ENCODE assay signal across 23 cellular contexts in the genomic region with DNA sequence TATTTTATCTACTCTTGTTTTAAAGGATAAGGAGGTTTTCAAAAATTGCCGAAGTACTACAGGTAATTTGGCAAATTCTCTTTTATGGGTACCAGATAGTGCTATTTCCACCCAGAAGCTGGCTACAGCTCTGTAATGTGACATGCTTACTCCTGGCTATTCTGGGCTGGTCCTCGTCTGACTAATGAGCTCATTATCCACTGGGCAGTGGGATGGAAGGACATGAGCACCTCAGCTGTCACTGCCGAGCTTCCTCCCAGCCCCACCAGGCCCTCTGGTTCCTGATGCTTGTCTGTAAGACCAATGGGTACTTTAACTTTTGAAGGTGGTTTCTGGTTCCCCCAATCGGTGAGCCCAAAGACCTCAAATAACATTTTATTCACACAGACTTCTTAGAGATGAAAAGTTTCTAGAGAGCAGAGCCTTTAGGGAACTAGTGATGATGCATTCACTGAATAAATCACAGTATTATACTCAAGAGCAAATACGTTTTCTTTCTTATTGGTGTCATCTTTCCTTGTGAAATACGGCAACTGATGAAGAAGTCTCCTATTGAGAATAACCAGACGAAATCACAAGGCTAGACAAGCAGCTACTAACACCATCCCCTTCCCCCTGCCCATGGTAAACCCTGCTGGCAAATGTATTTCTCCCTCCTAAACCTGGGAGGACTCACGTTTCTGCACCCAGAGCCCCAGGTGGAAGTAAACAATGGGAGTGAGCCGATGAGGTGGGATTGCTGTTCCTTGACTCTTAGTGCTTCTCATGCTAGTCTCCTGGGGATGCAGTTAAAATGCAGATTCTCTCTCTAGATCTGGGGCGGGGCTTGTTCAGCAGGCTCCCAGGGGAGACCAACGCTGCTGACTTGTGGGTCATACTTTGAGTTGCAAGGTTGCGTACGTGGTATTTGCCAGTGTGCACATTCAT.
DNase-seq lines count a peak whose midpoint lies in the region; TF ChIP-seq lines count a peak whose summit lies in the region.
"Had no signal": no experiment of that assay in that cellular context is flagged by ENCODE, and none has a peak within 500 bp of the region (broad histone marks: within the 10 kb centered on the region; RNA-seq: fewer than 3 reads in every experiment).

No MANE protein-coding gene starts in this region.

- TF ChIP-seq POLR2A in testis (IDR thresholded peaks at IDR 0.05): no peak

- 53 to 64% methylated on average over 12 to 13 of the region's 13 CpGs for WGBS in testis, 2 donors

- no peaks in the 10 kb centered on the region for H3K27me3 ChIP-seq in testis
- H3K27me3 ChIP-seq: adrenal gland, cardiac muscle cell had no signal

- intact Hi-C loops in testis (cut with DNase I; ENCODE audit: low total_unique reads): loop anchor here (10.0 kb wide), 1 partner anchor 74 kb away; no protein-coding TSS in a partner anchor

- no peaks in the 10 kb centered on the region for H3K9me3 ChIP-seq in testis
- H3K9me3 ChIP-seq: adrenal gland, spleen had no signal

- H3K27ac ChIP-seq in coronary artery (peak overlapping the region; percentile 15 to 81), testis (peak overlapping the region; percentile 61 to 86)
- H3K27ac ChIP-seq: cardiac muscle cell, epithelial cell of prostate, spleen had no signal

- POLR2A ChIA-PET in HEK293T (lab: Yijun Ruan, JAX): no interaction called here

- H3K36me3 ChIP-seq in testis (ENCODE audit: low read depth, missing control alignments): no peaks in the 10 kb centered on the region
- H3K36me3 ChIP-seq: adrenal gland, cardiac muscle cell, spleen had no signal

- peak; percentile 19 for DNase-seq in LHCN-M2 (ENCODE audit: low read depth)
- no peak for DNase-seq in coronary artery (ENCODE audit: low spot score)
- DNase-seq in iPS-NIHi11 (ENCODE audit: low spot score): peak; percentile 42
- no peak for DNase-seq in testis
- no peak for DNase-seq in SKM-1 treated with dmso at 0.1 percent for 144 hours (lab: John Stamatoyannopoulos, UW; ENCODE audit: unreplicated experiment)
- no peak for DNase-seq in HEK293T (ENCODE audit: extremely low spot score)
- DNase-seq in stimulated activated CD4-positive, alpha-beta T cell treated with anti-CD3 and anti-CD28 coated beads, Interleukin-12 subunit alpha, Interleukin-12 subunit beta, amount 100 ng/mL, for 4 hours: no peak
- DNase-seq: activated CD4-positive, alpha-beta T cell treated with anti-CD3 and anti-CD28 coated beads, Interleukin-2, amount 10 ng/mL, durations not matched to agents 24 days and 14 days; activated CD8-positive, alpha-beta memory T cell treated with anti-CD3 and anti-CD28 coated beads, Interleukin-2, amount 50 U/mL, for 48 hours; activated effector memory CD4-positive, alpha-beta T cell treated with anti-CD3 and anti-CD28 coated beads, Interleukin-2, amount 50 U/mL, for 16 hours; CD8-positive, alpha-beta memory T cell; DMS79 treated with DMSO at 0.1 percent for 48 hours; HFFc6; MM.1S; NCI-H1930; NCI-H510A; spleen; stimulated activated CD8-positive, alpha-beta memory T cell treated with anti-CD3 and anti-CD28 coated beads, Interleukin-4, amount 100 ng/mL, for 48 hours; T-helper 1 cell had no signal

- TF ChIP-seq CTCF in coronary artery (IDR thresholded peaks at IDR 0.05) (no peak), testis (IDR thresholded peaks at IDR 0.05) (no peak)

- H3K4me3 ChIP-seq in coronary artery (no peak overlapping the region), testis (no peak overlapping the region)
- H3K4me3 ChIP-seq: adrenal gland, cardiac muscle cell, lung, spleen had no signal

- peaks cover 58% of the 10 kb centered on the region for H3K4me1 ChIP-seq in testis

- CTCF ChIA-PET in HEK293T (lab: Yijun Ruan, JAX): no interaction called here

TF ChIP-seq in HEK293T, 16 proteins besides CTCF, POLR2A, EP300 and RAD21:
- TF ChIP-seq FOXA1 (IDR thresholded peaks at IDR 0.05): no peak
- TF ChIP-seq, protein P1, sequence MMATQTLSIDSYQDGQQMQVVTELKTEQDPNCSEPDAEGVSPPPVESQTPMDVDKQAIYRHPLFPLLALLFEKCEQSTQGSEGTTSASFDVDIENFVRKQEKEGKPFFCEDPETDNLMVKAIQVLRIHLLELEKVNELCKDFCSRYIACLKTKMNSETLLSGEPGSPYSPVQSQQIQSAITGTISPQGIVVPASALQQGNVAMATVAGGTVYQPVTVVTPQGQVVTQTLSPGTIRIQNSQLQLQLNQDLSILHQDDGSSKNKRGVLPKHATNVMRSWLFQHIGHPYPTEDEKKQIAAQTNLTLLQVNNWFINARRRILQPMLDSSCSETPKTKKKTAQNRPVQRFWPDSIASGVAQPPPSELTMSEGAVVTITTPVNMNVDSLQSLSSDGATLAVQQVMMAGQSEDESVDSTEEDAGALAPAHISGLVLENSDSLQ (IDR thresholded peaks at IDR 0.05): no peak
- no peak for TF ChIP-seq ELF4 (IDR thresholded peaks at IDR 0.05)
- no peak for TF ChIP-seq FOXK2 (IDR thresholded peaks at IDR 0.05)
- TF ChIP-seq LEF1 (IDR thresholded peaks at IDR 0.05; ENCODE audit: borderline replicate concordance): no peak
- TF ChIP-seq BHLHE40 (IDR thresholded peaks at IDR 0.05; ENCODE audit: borderline replicate concordance): no peak
- no peak for TF ChIP-seq NFRKB (IDR thresholded peaks at IDR 0.05)
- TF ChIP-seq FOXM1 (IDR thresholded peaks at IDR 0.05; ENCODE audit: borderline replicate concordance): no peak
- no peak for TF ChIP-seq SP1 (IDR thresholded peaks at IDR 0.05)
- TF ChIP-seq L3MBTL2 (conservative IDR thresholded peaks at IDR 0.05): no peak
- TF ChIP-seq HDGF (IDR thresholded peaks at IDR 0.05; ENCODE audit: borderline replicate concordance): no peak
- no peak for TF ChIP-seq TARDBP (IDR thresholded peaks at IDR 0.05)
- no peak for TF ChIP-seq ZNF384 (IDR thresholded peaks at IDR 0.05)
- TF ChIP-seq ARNT (IDR thresholded peaks at IDR 0.05): no peak
- no peak for TF ChIP-seq SUZ12 (IDR thresholded peaks at IDR 0.05)
- no peak for TF ChIP-seq CTBP1 (IDR thresholded peaks at IDR 0.05; ENCODE audit: borderline replicate concordance)

Comparison
In these comparisons a context has a peak if more than half of its experiments do, and no peak if none do; other contexts are left out.
1. DNase-seq: peak in LHCN-M2 (single experiment) and iPS-NIHi11 (single experiment); none in coronary artery (single experiment), testis (single experiment), SKM-1 treated with dmso at 0.1 percent for 144 hours (single experiment), HEK293T (single experiment) and stimulated activated CD4-positive, alpha-beta T cell treated with anti-CD3 and anti-CD28 coated beads, Interleukin-12 subunit alpha, Interleukin-12 subunit beta, amount 100 ng/mL, for 4 hours (single experiment).